ENCODE assay signal across 1 cellular context in genomic region chr6:135864929-135865328, GRCh38. TPM values are rescaled to one million over a fixed set of nuclear protein-coding genes. Genes with fewer than 3 reads are reported as not detected.
"Had no signal": no experiment of that assay in that cellular context is flagged by ENCODE, and none has a peak within 500 bp of the region (broad histone marks: within the 10 kb centered on the region; RNA-seq: fewer than 3 reads in every experiment).

No MANE protein-coding gene starts in this region.

RNA-seq across cellular contexts. Expression of gene PDE7B, which starts 13.4 kb away (rescaled TPM):
- total RNA-seq: foreskin keratinocyte had no signal
- polyA plus RNA-seq: foreskin keratinocyte had no signal
